ENCODE assay signal across 29 cellular contexts in genomic region chr7:103134866-103135554, GRCh38. TPM values are rescaled to one million over a fixed set of nuclear protein-coding genes. Genes with fewer than 3 reads are reported as not detected.
DNase-seq lines count a peak whose midpoint lies in the region; ATAC-seq and TF ChIP-seq lines count a peak whose summit lies in the region.
"Had no signal": no experiment of that assay in that cellular context is flagged by ENCODE, and none has a peak within 500 bp of the region (broad histone marks: within the 10 kb centered on the region; RNA-seq: fewer than 3 reads in every experiment).

No MANE protein-coding gene starts in this region.

- H3K36me3 ChIP-seq in tibial nerve = no peaks in the 10 kb centered on the region
- no peaks in the 10 kb centered on the region for H3K36me3 ChIP-seq in esophagus squamous epithelium
- H3K36me3 ChIP-seq: left ventricle myocardium inferior, ovary, SJCRH30, upper lobe of left lung had no signal

- no peaks in the 10 kb centered on the region for H3K27me3 ChIP-seq in tibial nerve
- H3K27me3 ChIP-seq in esophagus squamous epithelium = peaks cover 0 to 37% (median 0%) of the 10 kb centered on the region in 4 donors
- H3K27me3 ChIP-seq: foreskin keratinocyte, ovary, SJCRH30, upper lobe of left lung had no signal

- H3K4me1 ChIP-seq in tibial nerve (peaks cover 0 to 27% (median 4%) of the 10 kb centered on the region in 4 donors), esophagus squamous epithelium (no peaks in the 10 kb centered on the region)
- H3K4me1 ChIP-seq: foreskin keratinocyte had no signal

- no peak overlapping the region for H3K4me3 ChIP-seq in cardiac fibroblast (replicated peaks in 1 of 2; ENCODE audit: low read depth in 2 of 2, low read length in 2 of 2)
- H3K4me3 ChIP-seq in tibial nerve = no peak overlapping the region
- H3K4me3 ChIP-seq in esophagus squamous epithelium = no peak overlapping the region
- H3K4me3 ChIP-seq: left ventricle myocardium inferior, ovary, SJCRH30, upper lobe of left lung had no signal

- H3K9me3 ChIP-seq in tibial nerve (no peaks in the 10 kb centered on the region), esophagus squamous epithelium (no peaks in the 10 kb centered on the region)
- H3K9me3 ChIP-seq: left ventricle myocardium inferior, ovary, SJCRH30, upper lobe of left lung had no signal

- H3K27ac ChIP-seq in tibial nerve = peak overlapping the region in 3 of 4 donors; percentile 1 to 71 (median 64)
- no peak overlapping the region for H3K27ac ChIP-seq in esophagus squamous epithelium
- H3K27ac ChIP-seq: foreskin keratinocyte, left ventricle myocardium inferior, SJCRH30, upper lobe of left lung had no signal

- TF ChIP-seq POLR2A in tibial nerve (IDR thresholded peaks at IDR 0.05) (no peak), esophagus squamous epithelium (IDR thresholded peaks at IDR 0.05) (no peak)

- TF ChIP-seq EP300 in tibial nerve (IDR thresholded peaks at IDR 0.05) = no peak

- TF ChIP-seq CTCF in cardiac fibroblast (IDR thresholded peaks at IDR 0.05; ENCODE audit: low read depth, low read length) (no peak), tibial nerve (IDR thresholded peaks at IDR 0.05) (no peak), esophagus squamous epithelium (IDR thresholded peaks at IDR 0.05) (no peak)

- 20 to 26% methylated on average over 3 of the region's 3 CpGs for WGBS in tibial nerve, 2 donors
- 75 to 91% methylated on average over 3 of the region's 3 CpGs for WGBS in esophagus squamous epithelium, 2 donors

- intact Hi-C loops in esophagus squamous epithelium (cut with DNase I) = no loop called here

- DNase-seq in NCI-H69 (lab: John Stamatoyannopoulos, UW) = peak; percentile 42
- DNase-seq in cardiac fibroblast (ENCODE audit: low read depth in 2 of 2) = peak; percentile 22 to 79
- DNase-seq in left kidney (ENCODE audit: low read depth, low spot score) = peak; percentile 31
- DNase-seq in tibial nerve (ENCODE audit: low spot score in 2 of 2) = no peak
- DNase-seq in NAMALWA (ENCODE audit: low spot score) = no peak
- no peak for DNase-seq in T-helper 9 cell
- no peak for DNase-seq in esophagus squamous epithelium (lab: John Stamatoyannopoulos, UW)
- DNase-seq: activated CD4-positive, alpha-beta T cell treated with anti-CD3 and anti-CD28 coated beads for 4 hours; activated naive CD4-positive, alpha-beta T cell treated with anti-CD3 and anti-CD28 coated beads for 36 hours; activated T-cell treated with anti-CD3 and anti-CD28 coated beads, Interleukin-2, amount 50 U/mL, for 48 hours; aorta; CD4-positive, alpha-beta T cell; central memory CD4-positive, alpha-beta T cell; DMS153; foreskin keratinocyte; KG1; left ventricle myocardium inferior; MM.1S; naive thymus-derived CD4-positive, alpha-beta T cell; NCI-H1417 treated with DMSO at 0.1 percent for 48 hours; NCI-H2107; NCI-H510A; ovary; SJCRH30; stimulated activated naive CD8-positive, alpha-beta T cell treated with anti-CD3 and anti-CD28 coated beads, Interleukin-15, amount 100 ng/mL, for 72 hours; T-helper 17 cell; upper lobe of left lung had no signal

- no peak for ATAC-seq in HG02610 (IDR thresholded peaks at IDR 0.05; ENCODE audit: unreplicated experiment)
- ATAC-seq: foreskin keratinocyte; naive thymus-derived CD4-positive, alpha-beta T cell; sciatic nerve; stimulated activated naive CD8-positive, alpha-beta T cell treated with anti-CD3 and anti-CD28 coated beads, Interleukin-15, amount 100 ng/mL, for 72 hours; T-helper 17 cell had no signal

RNA-seq across cellular contexts. Expression of gene NAPEPLD, which starts 13.9 kb away (rescaled TPM):
- total RNA-seq in tibial nerve (10 to 100 TPM; 10.2 to 22.8 (median 15.4) TPM), esophagus squamous epithelium (1 to 10 TPM; 1.5 to 8.4 (median 4.7) TPM)

Comparison
In these comparisons a context has a peak if more than half of its experiments do, and no peak if none do; other contexts are left out.
1. DNase-seq: peak in NCI-H69 (single experiment), cardiac fibroblast (2 of 2) and left kidney (single experiment); none in tibial nerve (0 of 2), NAMALWA (single experiment), T-helper 9 cell (single experiment) and esophagus squamous epithelium (single experiment).
2. H3K27ac ChIP-seq: peak in tibial nerve (3 of 4); none in esophagus squamous epithelium (0 of 4).